ENCODE assay signal across 18 cellular contexts in genomic region chr10:51144161-51144781, GRCh38.
"Had no signal": no experiment of that assay in that cellular context is flagged by ENCODE, and none has a peak within 500 bp of the region (broad histone marks: within the 10 kb centered on the region; RNA-seq: fewer than 3 reads in every experiment).

No MANE protein-coding gene starts in this region.

- DNase-seq: activated CD4-positive, alpha-beta T cell treated with anti-CD3 and anti-CD28 coated beads for 36 hours; activated CD4-positive, CD25-positive, alpha-beta regulatory T cell; activated CD8-positive, alpha-beta memory T cell treated with anti-CD3 and anti-CD28 coated beads, Interleukin-2, amount 10 ng/mL, durations not matched to agents 7 days and 5 days; activated CD8-positive, alpha-beta T cell treated with anti-CD3 and anti-CD28 coated beads, Interleukin-2, amount 10 ng/mL, durations not matched to agents 7 days and 5 days; activated naive CD4-positive, alpha-beta T cell; activated T-cell treated with anti-CD3 and anti-CD28 coated beads, Interleukin-2, amount 50 U/mL, for 72 hours; central memory CD4-positive, alpha-beta T cell; heart left ventricle; mesendoderm; natural killer cell; posterior cingulate gyrus; right cardiac atrium; spleen; stimulated activated CD4-positive, alpha-beta T cell treated with anti-CD3 and anti-CD28 coated beads, Interleukin-4, amount 100 ng/mL, for 1 hour; trophoblast cell had no signal

- ATAC-seq: activated CD4-positive, alpha-beta T cell treated with anti-CD3 and anti-CD28 coated beads for 36 hours; activated CD8-positive, alpha-beta memory T cell treated with anti-CD3 and anti-CD28 coated beads, Interleukin-2, amount 10 ng/mL, durations not matched to agents 7 days and 5 days; activated CD8-positive, alpha-beta T cell treated with anti-CD3 and anti-CD28 coated beads, Interleukin-2, amount 10 ng/mL, durations not matched to agents 7 days and 5 days; activated naive CD4-positive, alpha-beta T cell treated with anti-CD3 and anti-CD28 coated beads, Interleukin-2, amount 50 U/mL, for 72 hours; activated T-cell treated with anti-CD3 and anti-CD28 coated beads, Interleukin-2, amount 50 U/mL, for 72 hours; gastroesophageal sphincter; left lobe of liver; natural killer cell; right cardiac atrium had no signal
